In genomic region chr6:14108571-14109410, GRCh38 we compare ENCODE assay signal across 8 cellular contexts. TPM values are rescaled to one million over a fixed set of nuclear protein-coding genes. Genes with fewer than 3 reads are reported as not detected.
DNase-seq lines count a peak whose midpoint lies in the region; ATAC-seq, FAIRE-seq and TF ChIP-seq lines count a peak whose summit lies in the region.

No MANE protein-coding gene starts in this region.

- peaks cover 0 to 18% (median 0%) of the 10 kb centered on the region in 9 donors for H3K4me1 ChIP-seq in heart right ventricle

- no peaks in the 10 kb centered on the region for H3K36me3 ChIP-seq in heart right ventricle

- peak; percentile 55 for DNase-seq in DMS 273 (lab: John Stamatoyannopoulos, UW; ENCODE audit: unreplicated experiment)
- no peak for DNase-seq in GM19239 (ENCODE audit: insufficient read length, low spot score)
- DNase-seq in SIG-M5 (lab: John Stamatoyannopoulos, UW), result peak; percentile 22
- DNase-seq in heart right ventricle, result peak in 1 of 2 donors; percentile 34
- DNase-seq in NCI-H1048 (lab: John Stamatoyannopoulos, UW), result no peak
- no peak for DNase-seq in T1000 (lab: John Stamatoyannopoulos, UW)
- DNase-seq in amniotic stem cell (lab: John Stamatoyannopoulos, UW), result no peak

- 62 to 68% methylated on average over 14 of the region's 14 CpGs for WGBS in heart right ventricle, 2 donors

- intact Hi-C loops in heart right ventricle (cut with DNase I), result no loop called here

- H3K9me3 ChIP-seq in heart right ventricle, result peaks cover 0 to 12% (median 0%) of the 10 kb centered on the region in 11 donors

- H3K4me3 ChIP-seq in heart right ventricle, result no peak overlapping the region

- peak overlapping the region in 2 of 10 donors; percentile 22 to 24 for H3K27ac ChIP-seq in heart right ventricle

- peak; percentile 93 for FAIRE-seq in GM19239 (lab: Jason Lieb, UNC)

- ATAC-seq in HG03139 (IDR thresholded peaks at IDR 0.05; ENCODE audit: unreplicated experiment) (peak; percentile 51), heart right ventricle (peak in 7 of 8 donors; percentile 51 to 78 (median 73))

- H3K27me3 ChIP-seq in heart right ventricle, result peaks cover 0 to 19% (median 0%) of the 10 kb centered on the region in 7 donors

- TF ChIP-seq CTCF in heart right ventricle (IDR thresholded peaks at IDR 0.05), result no peak

RNA-seq across cellular contexts. Expression of gene CD83, which starts 8.8 kb away (rescaled TPM):
- total RNA-seq in heart right ventricle, result 1 to 10 TPM in 7 of 10 donors, under 1 TPM in 3; 0.82 to 7.5 (median 2.0) TPM
- polyA plus RNA-seq in heart right ventricle, result under 1 TPM; 0.68 to 0.80 TPM

Comparison
In these comparisons a context has a peak if more than half of its experiments do, and no peak if none do; other contexts are left out.
1. DNase-seq: peak in DMS 273 (single experiment) and SIG-M5 (single experiment); none in GM19239 (single experiment), NCI-H1048 (single experiment), T1000 (single experiment) and amniotic stem cell (single experiment).